ENCODE assay signal across 36 cellular contexts in genomic region chr15:79527821-79528220, GRCh38.
"Had no signal": no experiment of that assay in that cellular context is flagged by ENCODE, and none has a peak within 500 bp of the region (broad histone marks: within the 10 kb centered on the region; RNA-seq: fewer than 3 reads in every experiment).

No MANE protein-coding gene starts in this region.

- H3K36me3 ChIP-seq: brain microvascular endothelial cell, breast epithelium, WERI-Rb-1 had no signal

- H3K4me3 Mint-ChIP-seq: activated CD4-positive, alpha-beta memory T cell treated with anti-CD3 and anti-CD28 coated beads, Interleukin-2, amount 10 ng/mL, durations not matched to agents 7 days and 5 days; activated CD4-positive, alpha-beta T cell treated with anti-CD3 and anti-CD28 coated beads for 36 hours; activated CD4-positive, alpha-beta T cell treated with anti-CD3 and anti-CD28 coated beads, Interleukin-2, amount 10 ng/mL, durations not matched to agents 7 days and 5 days; activated CD8-positive, alpha-beta memory T cell treated with anti-CD3 and anti-CD28 coated beads, Interleukin-2, amount 10 ng/mL, durations not matched to agents 7 days and 5 days; activated CD8-positive, alpha-beta T cell treated with anti-CD3 and anti-CD28 coated beads, Interleukin-2, amount 10 ng/mL, durations not matched to agents 7 days and 5 days; activated naive CD4-positive, alpha-beta T cell treated with anti-CD3 and anti-CD28 coated beads, Interleukin-2, amount 10 ng/mL, durations not matched to agents 7 days and 5 days; activated naive CD4-positive, alpha-beta T cell treated with anti-CD3 and anti-CD28 coated beads, Interleukin-2, amount 50 U/mL, for 24 hours; activated naive CD8-positive, alpha-beta T cell; activated naive CD8-positive, alpha-beta T cell treated with anti-CD3 and anti-CD28 coated beads, Interleukin-2, amount 10 ng/mL, durations not matched to agents 7 days and 5 days; activated naive CD8-positive, alpha-beta T cell treated with anti-CD3 and anti-CD28 coated beads, Interleukin-2, amount 50 U/mL, for 24 hours; activated T-cell treated with anti-CD3 and anti-CD28 coated beads, Interleukin-2, amount 50 U/mL, for 24 hours; T-helper 1 cell treated with Interleukin-12 subunit alpha and Interleukin-12 subunit beta and Interleukin-4 antibody, amounts not matched to agents 30 μg/mL and 1 μg/mL, for 36 hours; T-helper 2 cell treated with Interferon-gamma antibody and Interleukin-4, amounts not matched to agents 5 μg/mL and 100 μg/mL, for 36 hours; WTC11 had no signal

- H3K4me1 ChIP-seq: body of pancreas, breast epithelium had no signal

- H3K36me3 Mint-ChIP-seq: activated CD8-positive, alpha-beta memory T cell treated with anti-CD3 and anti-CD28 coated beads, Interleukin-2, amount 10 ng/mL, durations not matched to agents 7 days and 5 days; activated naive CD4-positive, alpha-beta T cell treated with anti-CD3 and anti-CD28 coated beads, Interleukin-2, amount 10 ng/mL, durations not matched to agents 7 days and 5 days; activated naive CD4-positive, alpha-beta T cell treated with anti-CD3 and anti-CD28 coated beads, Interleukin-2, amount 50 U/mL, for 24 hours; activated naive CD8-positive, alpha-beta T cell; activated naive CD8-positive, alpha-beta T cell treated with anti-CD3 and anti-CD28 coated beads, Interleukin-2, amount 10 ng/mL, durations not matched to agents 7 days and 5 days; WTC11 had no signal

- H3K27me3 ChIP-seq: body of pancreas, brain microvascular endothelial cell, breast epithelium had no signal

- H3K9me3 Mint-ChIP-seq: activated CD4-positive, alpha-beta memory T cell treated with anti-CD3 and anti-CD28 coated beads, Interleukin-2, amount 10 ng/mL, durations not matched to agents 7 days and 5 days; activated CD4-positive, alpha-beta T cell treated with anti-CD3 and anti-CD28 coated beads, Interleukin-2, amount 10 ng/mL, durations not matched to agents 7 days and 5 days; activated naive CD4-positive, alpha-beta T cell treated with anti-CD3 and anti-CD28 coated beads, Interleukin-2, amount 10 ng/mL, durations not matched to agents 7 days and 5 days; activated naive CD4-positive, alpha-beta T cell treated with anti-CD3 and anti-CD28 coated beads, Interleukin-2, amount 50 U/mL, for 24 hours; activated naive CD8-positive, alpha-beta T cell treated with anti-CD3 and anti-CD28 coated beads, Interleukin-2, amount 10 ng/mL, durations not matched to agents 7 days and 5 days; activated naive CD8-positive, alpha-beta T cell treated with anti-CD3 and anti-CD28 coated beads, Interleukin-2, amount 50 U/mL, for 24 hours; activated T-cell treated with anti-CD3 and anti-CD28 coated beads, Interleukin-2, amount 50 U/mL, for 24 hours; activated T-helper 2 cell treated with anti-CD3 and anti-CD28 coated beads, Interferon-gamma antibody, Interleukin-2, Interleukin-4, amounts not matched to agents 10 μg/mL and 5 μg/mL and 100 μg/mL, durations not matched to agents 14 hours and 24 hours and 36 hours; T-helper 1 cell treated with Interleukin-12 subunit alpha and Interleukin-12 subunit beta and Interleukin-4 antibody, amounts not matched to agents 30 μg/mL and 1 μg/mL, for 36 hours; T-helper 2 cell treated with Interferon-gamma antibody and Interleukin-4, amounts not matched to agents 5 μg/mL and 100 μg/mL, for 36 hours had no signal

- H3K4me3 ChIP-seq: body of pancreas, breast epithelium had no signal

- H3K4me1 Mint-ChIP-seq: activated CD4-positive, alpha-beta memory T cell treated with anti-CD3 and anti-CD28 coated beads, Interleukin-2, amount 10 ng/mL, durations not matched to agents 7 days and 5 days; activated CD4-positive, alpha-beta T cell treated with anti-CD3 and anti-CD28 coated beads for 36 hours; activated CD4-positive, alpha-beta T cell treated with anti-CD3 and anti-CD28 coated beads, Interleukin-2, amount 10 ng/mL, durations not matched to agents 7 days and 5 days; activated CD8-positive, alpha-beta memory T cell treated with anti-CD3 and anti-CD28 coated beads, Interleukin-2, amount 10 ng/mL, durations not matched to agents 7 days and 5 days; activated naive CD4-positive, alpha-beta T cell treated with anti-CD3 and anti-CD28 coated beads, Interleukin-2, amount 10 ng/mL, durations not matched to agents 7 days and 5 days; activated naive CD4-positive, alpha-beta T cell treated with anti-CD3 and anti-CD28 coated beads, Interleukin-2, amount 50 U/mL, for 24 hours; activated naive CD8-positive, alpha-beta T cell treated with anti-CD3 and anti-CD28 coated beads, Interleukin-2, amount 10 ng/mL, durations not matched to agents 7 days and 5 days; activated naive CD8-positive, alpha-beta T cell treated with anti-CD3 and anti-CD28 coated beads, Interleukin-2, amount 50 U/mL, for 24 hours; WTC11 had no signal

- ATAC-seq: activated CD4-positive, alpha-beta T cell treated with anti-CD3 and anti-CD28 coated beads for 36 hours; activated CD4-positive, CD25-positive, alpha-beta regulatory T cell treated with anti-CD3 and anti-CD28 coated beads, Interleukin-2, amount 50 U/mL, for 24 hours; activated CD8-positive, alpha-beta memory T cell treated with anti-CD3 and anti-CD28 coated beads, Interleukin-2, amount 10 ng/mL, durations not matched to agents 7 days and 5 days; activated CD8-positive, alpha-beta T cell treated with anti-CD3 and anti-CD28 coated beads, Interleukin-2, amount 10 ng/mL, durations not matched to agents 7 days and 5 days; activated naive CD8-positive, alpha-beta T cell treated with anti-CD3 and anti-CD28 coated beads, Interleukin-2, amount 50 U/mL, for 24 hours; body of pancreas; WTC11 had no signal

- DNase-seq: activated CD4-positive, alpha-beta memory T cell treated with anti-CD3 and anti-CD28 coated beads, Interleukin-2, amount 10 ng/mL, durations not matched to agents 7 days and 5 days; activated CD4-positive, alpha-beta T cell treated with anti-CD3 and anti-CD28 coated beads for 1 hour; activated CD4-positive, alpha-beta T cell treated with anti-CD3 and anti-CD28 coated beads for 36 hours; activated CD4-positive, alpha-beta T cell treated with anti-CD3 and anti-CD28 coated beads for 48 hours; activated CD4-positive, alpha-beta T cell treated with anti-CD3 and anti-CD28 coated beads, Interleukin-2, amount 10 ng/mL, durations not matched to agents 7 days and 5 days; activated CD4-positive, alpha-beta T cell treated with anti-CD3 and anti-CD28 coated beads, Interleukin-2, amount 50 U/mL, for 48 hours; activated CD4-positive, CD25-positive, alpha-beta regulatory T cell; activated CD8-positive, alpha-beta memory T cell treated with anti-CD3 and anti-CD28 coated beads for 24 hours; activated CD8-positive, alpha-beta memory T cell treated with anti-CD3 and anti-CD28 coated beads, Interleukin-2, amount 10 ng/mL, durations not matched to agents 7 days and 5 days; activated CD8-positive, alpha-beta memory T cell treated with anti-CD3 and anti-CD28 coated beads, Interleukin-2, amount 50 U/mL, for 48 hours; activated CD8-positive, alpha-beta T cell treated with anti-CD3 and anti-CD28 coated beads, Interleukin-2, amount 10 ng/mL, durations not matched to agents 7 days and 5 days; activated effector memory CD4-positive, alpha-beta T cell treated with Interleukin-2 at 50 U/mL for 16 hours; activated gamma-delta T cell; activated naive CD4-positive, alpha-beta T cell treated with anti-CD3 and anti-CD28 coated beads, Interleukin-2, amount 10 ng/mL, durations not matched to agents 7 days and 5 days; activated naive CD4-positive, alpha-beta T cell treated with Interleukin-2 at 50 U/mL for 16 hours; activated naive CD8-positive, alpha-beta T cell treated with anti-CD3 and anti-CD28 coated beads, Interleukin-2, amount 10 ng/mL, durations not matched to agents 7 days and 5 days; activated naive CD8-positive, alpha-beta T cell treated with anti-CD3 and anti-CD28 coated beads, Interleukin-2, amount 50 U/mL, for 24 hours; activated T-cell treated with anti-CD3 and anti-CD28 coated beads, Interleukin-2, amount 50 U/mL, for 24 hours; activated T-cell treated with anti-CD3 and anti-CD28 coated beads, Interleukin-2, amount 50 U/mL, for 48 hours; amygdala; anterior cingulate cortex; body of pancreas; brain microvascular endothelial cell; central memory CD4-positive, alpha-beta T cell; T-helper 1 cell; T-helper 2 cell; T-helper 9 cell had no signal

- H3K27ac Mint-ChIP-seq: activated CD4-positive, alpha-beta memory T cell treated with anti-CD3 and anti-CD28 coated beads, Interleukin-2, amount 10 ng/mL, durations not matched to agents 7 days and 5 days; activated CD4-positive, alpha-beta T cell treated with anti-CD3 and anti-CD28 coated beads for 36 hours; activated CD4-positive, alpha-beta T cell treated with anti-CD3 and anti-CD28 coated beads, Interleukin-2, amount 10 ng/mL, durations not matched to agents 7 days and 5 days; activated CD8-positive, alpha-beta memory T cell treated with anti-CD3 and anti-CD28 coated beads, Interleukin-2, amount 10 ng/mL, durations not matched to agents 7 days and 5 days; activated CD8-positive, alpha-beta T cell treated with anti-CD3 and anti-CD28 coated beads, Interleukin-2, amount 10 ng/mL, durations not matched to agents 7 days and 5 days; activated naive CD4-positive, alpha-beta T cell treated with anti-CD3 and anti-CD28 coated beads, Interleukin-2, amount 10 ng/mL, durations not matched to agents 7 days and 5 days; activated naive CD4-positive, alpha-beta T cell treated with anti-CD3 and anti-CD28 coated beads, Interleukin-2, amount 50 U/mL, for 24 hours; activated naive CD8-positive, alpha-beta T cell; activated naive CD8-positive, alpha-beta T cell treated with anti-CD3 and anti-CD28 coated beads, Interleukin-2, amount 10 ng/mL, durations not matched to agents 7 days and 5 days; activated naive CD8-positive, alpha-beta T cell treated with anti-CD3 and anti-CD28 coated beads, Interleukin-2, amount 50 U/mL, for 24 hours; activated T-cell treated with anti-CD3 and anti-CD28 coated beads, Interleukin-2, amount 50 U/mL, for 24 hours; activated T-helper 2 cell treated with anti-CD3 and anti-CD28 coated beads, Interferon-gamma antibody, Interleukin-2, Interleukin-4, amounts not matched to agents 10 μg/mL and 5 μg/mL and 100 μg/mL, durations not matched to agents 14 hours and 24 hours and 36 hours; T-helper 1 cell treated with Interleukin-12 subunit alpha and Interleukin-12 subunit beta and Interleukin-4 antibody, amounts not matched to agents 30 μg/mL and 1 μg/mL, for 36 hours; T-helper 2 cell treated with Interferon-gamma antibody and Interleukin-4, amounts not matched to agents 5 μg/mL and 100 μg/mL, for 36 hours; WTC11 had no signal

- H3K27ac ChIP-seq: body of pancreas, brain microvascular endothelial cell, breast epithelium, WERI-Rb-1 had no signal

- H3K9me3 ChIP-seq: body of pancreas, breast epithelium had no signal
